Comparison of ENCODE assay signal across 17 cellular contexts in the genomic region with DNA sequence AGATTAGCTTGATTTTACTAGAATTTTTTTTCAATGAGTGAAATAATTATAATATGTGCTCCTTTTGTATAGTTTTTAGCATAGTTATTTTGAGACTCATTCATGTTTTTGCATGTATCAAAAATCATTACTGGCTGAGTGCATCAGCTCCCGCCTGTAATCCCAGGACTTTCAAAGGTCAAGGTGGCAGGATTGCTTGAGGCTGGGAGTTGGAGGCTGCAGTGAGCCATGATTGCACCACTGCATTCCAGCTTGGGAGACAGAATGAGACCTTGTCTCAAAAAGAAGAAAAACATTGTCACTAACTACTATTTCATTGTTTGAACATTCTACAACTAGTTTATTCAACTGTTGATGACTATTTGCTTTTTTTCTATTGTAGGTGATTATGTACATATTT.
A peak's percentile ranks its signal among the peaks of the same experiment; 100 is the strongest.
DNase-seq lines count a peak whose midpoint lies in the region; TF ChIP-seq lines count a peak whose summit lies in the region.
"Had no signal": no experiment of that assay in that cellular context is flagged by ENCODE, and none has a peak within 500 bp of the region (broad histone marks: within the 10 kb centered on the region; RNA-seq: fewer than 3 reads in every experiment).

No MANE protein-coding gene starts in this region.

- H3K27me3 ChIP-seq in brain microvascular endothelial cell (replicated peaks), result no peaks in the 10 kb centered on the region

- peak; percentile 34 for DNase-seq in HCEC 1CT
- peak; percentile 4 for DNase-seq in brain microvascular endothelial cell
- DNase-seq in foreskin fibroblast, result peak; percentile 46 to 49
- DNase-seq in retinal pigment epithelial cell (ENCODE audit: low read depth), result peak; percentile 9
- DNase-seq in G401 (ENCODE audit: low spot score), result no peak
- DNase-seq in NCI-H1092 treated with DMSO at 0.1 percent for 48 hours (lab: John Stamatoyannopoulos, UW), result no peak
- no peak for DNase-seq in occipital lobe (lab: John Stamatoyannopoulos, UW)
- no peak for DNase-seq in GDM1 (lab: John Stamatoyannopoulos, UW)
- DNase-seq: CD8-positive, alpha-beta T cell; COR-L47; DMS153; DMS79 treated with DMSO at 0.1 percent for 48 hours; H9 had no signal

- no peak for TF ChIP-seq CTCF in brain microvascular endothelial cell (IDR thresholded peaks at IDR 0.05; ENCODE audit: low read depth, low read length, missing control alignments)
- TF ChIP-seq CTCF in foreskin fibroblast (IDR thresholded peaks at IDR 0.05; ENCODE audit: low read depth, low read length), result no peak
- TF ChIP-seq CTCF in retinal pigment epithelial cell (conservative IDR thresholded peaks at IDR 0.05; ENCODE audit: low read depth, low read length), result no peak

- H3K4me3 ChIP-seq in brain microvascular endothelial cell (ENCODE audit: low read depth, low read length) (no peak overlapping the region), foreskin fibroblast (ENCODE audit: low read depth in 1 of 2, low read length in 2 of 2) (no peak overlapping the region), retinal pigment epithelial cell (ENCODE audit: low read length) (no peak overlapping the region)
- H3K4me3 ChIP-seq: A549, GM12878, GM23338, K562 had no signal

- H3K36me3 ChIP-seq in brain microvascular endothelial cell (replicated peaks), result no peaks in the 10 kb centered on the region

- no peak overlapping the region for H3K27ac ChIP-seq in brain microvascular endothelial cell
- H3K27ac ChIP-seq: A549 had no signal

- in situ Hi-C loops in brain microvascular endothelial cell (cut with HindIII; ENCODE audit: low pct_ligation_motif_present, low sequenced_read_pairs) (no loop called here), G401 (cut with HindIII; ENCODE audit: low sequenced_read_pairs) (no loop called here)

Comparison
In these comparisons a context has a peak if more than half of its experiments do, and no peak if none do; other contexts are left out.
1. DNase-seq: peak in HCEC 1CT (single experiment), brain microvascular endothelial cell (single experiment), foreskin fibroblast (2 of 2) and retinal pigment epithelial cell (single experiment); none in G401 (single experiment), NCI-H1092 treated with DMSO at 0.1 percent for 48 hours (single experiment), occipital lobe (single experiment) and GDM1 (single experiment).